ENCODE assay signal across 15 cellular contexts in genomic region chr19:46077815-46078167, GRCh38.
DNase-seq lines count a peak whose midpoint lies in the region; ATAC-seq, FAIRE-seq and TF ChIP-seq lines count a peak whose summit lies in the region.
"Had no signal": no experiment of that assay in that cellular context is flagged by ENCODE, and none has a peak within 500 bp of the region (broad histone marks: within the 10 kb centered on the region; RNA-seq: fewer than 3 reads in every experiment).

No MANE protein-coding gene starts in this region.

- H3K9ac ChIP-seq in endocrine pancreas (ENCODE audit: control insufficient read depth, insufficient read depth, low read length): no peak overlapping the region

- DNase-seq in RWPE1 (ENCODE audit: low spot score): no peak
- DNase-seq in stimulated activated naive B cell treated with anti-CD40 and anti-IgM and Interleukin-4, amounts not matched to agents 10 μg/mL and 1 μg/mL and 100 μg/mL, for 72 hours: no peak
- no peak for DNase-seq in T-helper 9 cell
- no peak for DNase-seq in GF-D8 (lab: John Stamatoyannopoulos, UW)
- DNase-seq: activated gamma-delta T cell, aorta had no signal

- TF ChIP-seq CTCF in RWPE1 (conservative IDR thresholded peaks at IDR 0.05; ENCODE audit: low read depth): peak; percentile 55

- peak overlapping the region; percentile 77 for H3K27ac Mint-ChIP-seq in stimulated activated naive B cell treated with anti-CD40 and anti-IgM and Interleukin-4, amounts not matched to agents 10 μg/mL and 1 μg/mL and 100 μg/mL, for 72 hours
- H3K27ac Mint-ChIP-seq: activated CD4-positive, alpha-beta T cell treated with anti-CD3 and anti-CD28 coated beads for 36 hours; stimulated activated memory B cell treated with anti-CD40 and anti-IgM and Interleukin-4, amounts not matched to agents 10 μg/mL and 1 μg/mL and 100 μg/mL, for 72 hours had no signal

- peaks cover 69 to 92% of the 10 kb centered on the region in 2 donors for H3K27me3 Mint-ChIP-seq in stimulated activated naive B cell treated with anti-CD40 and anti-IgM and Interleukin-4, amounts not matched to agents 10 μg/mL and 1 μg/mL and 100 μg/mL, for 72 hours

- POLR2A ChIA-PET in RWPE1 (lab: Yijun Ruan, JAX; ENCODE audit: low non-redundant PET): no interaction called here

- H3K36me3 ChIP-seq in endocrine pancreas (ENCODE audit: control insufficient read depth, insufficient read depth, low read length): no peaks in the 10 kb centered on the region
- H3K36me3 ChIP-seq: neutrophil, upper lobe of left lung had no signal

- H3K9me3 Mint-ChIP-seq in stimulated activated naive B cell treated with anti-CD40 and anti-IgM and Interleukin-4, amounts not matched to agents 10 μg/mL and 1 μg/mL and 100 μg/mL, for 72 hours: peaks cover 0 to 4% of the 10 kb centered on the region in 2 donors

- no peaks in the 10 kb centered on the region for H3K36me3 Mint-ChIP-seq in stimulated activated naive B cell treated with anti-CD40 and anti-IgM and Interleukin-4, amounts not matched to agents 10 μg/mL and 1 μg/mL and 100 μg/mL, for 72 hours
- H3K36me3 Mint-ChIP-seq: stimulated activated memory B cell treated with anti-CD40 and anti-IgM and Interleukin-4, amounts not matched to agents 10 μg/mL and 1 μg/mL and 100 μg/mL, for 72 hours had no signal

- H3K4me3 Mint-ChIP-seq in stimulated activated naive B cell treated with anti-CD40 and anti-IgM and Interleukin-4, amounts not matched to agents 10 μg/mL and 1 μg/mL and 100 μg/mL, for 72 hours: no peak overlapping the region
- H3K4me3 Mint-ChIP-seq: activated CD4-positive, alpha-beta T cell treated with anti-CD3 and anti-CD28 coated beads for 36 hours; stimulated activated memory B cell treated with anti-CD40 and anti-IgM and Interleukin-4, amounts not matched to agents 10 μg/mL and 1 μg/mL and 100 μg/mL, for 72 hours had no signal

- no peak overlapping the region; the same call in 1 of the 2 replicates for H3K27ac ChIP-seq in RWPE1
- H3K27ac ChIP-seq: neutrophil, upper lobe of left lung had no signal

- peak; percentile 66 for FAIRE-seq in G401.6 (lab: Jason Lieb, UNC)
- FAIRE-seq: colon, RCC 7860 had no signal

- H3K4me3 ChIP-seq in endocrine pancreas (ENCODE audit: control insufficient read depth, insufficient read depth, low read length): peak overlapping the region; percentile 56

- H3K9me3 ChIP-seq in endocrine pancreas (ENCODE audit: control insufficient read depth, low read length): no peaks in the 10 kb centered on the region
- H3K9me3 ChIP-seq: neutrophil, upper lobe of left lung had no signal

- H3K27me3 ChIP-seq in endocrine pancreas (ENCODE audit: control insufficient read depth, insufficient read depth, low read length): no peaks in the 10 kb centered on the region

- peaks cover 11% of the 10 kb centered on the region for H3K4me1 ChIP-seq in endocrine pancreas (ENCODE audit: control insufficient read depth, insufficient read depth, low read length)

- CTCF ChIA-PET in RWPE1 (lab: Yijun Ruan, JAX): interaction anchor here (0.5 to 4.7 kb wide), 33 partner anchors 9 to 446 kb away, joined by 3 to 69 read pairs (median 4); partner anchors contain the start of gene PGLYRP1

- H3K4me1 Mint-ChIP-seq in stimulated activated naive B cell treated with anti-CD40 and anti-IgM and Interleukin-4, amounts not matched to agents 10 μg/mL and 1 μg/mL and 100 μg/mL, for 72 hours: peaks cover 0 to 7% of the 10 kb centered on the region in 2 donors

- no peak for ATAC-seq in stimulated activated naive B cell treated with anti-CD40 and anti-IgM and Interleukin-4, amounts not matched to agents 10 μg/mL and 1 μg/mL and 100 μg/mL, for 72 hours (replicated peaks)
- ATAC-seq in HG02678 (IDR thresholded peaks at IDR 0.05; ENCODE audit: unreplicated experiment): no peak
- ATAC-seq: stimulated activated memory B cell treated with anti-CD40 and anti-IgM and Interleukin-4, amounts not matched to agents 10 μg/mL and 1 μg/mL and 100 μg/mL, for 72 hours had no signal
